ENCODE assay signal across 8 cellular contexts in genomic region chr5:172293054-172293744, GRCh38. TPM values are rescaled to one million over a fixed set of nuclear protein-coding genes. Genes with fewer than 3 reads are reported as not detected.
DNase-seq lines count a peak whose midpoint lies in the region; ATAC-seq, FAIRE-seq and TF ChIP-seq lines count a peak whose summit lies in the region.

No MANE protein-coding gene starts in this region.

- DNase-seq in GM03348 (ENCODE audit: low spot score): peak; percentile 83
- peak; percentile 61 for DNase-seq in H54 (ENCODE audit: insufficient read length, low spot score)
- peak; percentile 76 for DNase-seq in MM.1S
- DNase-seq in SJSA1 (ENCODE audit: low read depth in 1 of 2, low spot score in 2 of 2): peak; percentile 69 to 84
- peak in 3 of 4 experiments; percentile 6 to 31 (median 10) for DNase-seq in activated naive CD4-positive, alpha-beta T cell (lab: John Stamatoyannopoulos, UW)
- peak; percentile 84 for DNase-seq in globus pallidus (ENCODE audit: low spot score)
- DNase-seq in prostate gland (ENCODE audit: low spot score): peak; percentile 51

- no peak overlapping the region for H2AFZ ChIP-seq in MM.1S (ENCODE audit: low read length)

- intact Hi-C loops in prostate gland (cut with DNase I): loop anchor here (5.0 to 10.0 kb wide), 2 partner anchors 186 to 378 kb away; no protein-coding TSS in a partner anchor

- no peaks in the 10 kb centered on the region for H3K9me3 ChIP-seq in MM.1S (replicated peaks; ENCODE audit: insufficient read depth, low read length)
- no peaks in the 10 kb centered on the region for H3K9me3 ChIP-seq in SJSA1 (replicated peaks)
- H3K9me3 ChIP-seq in prostate gland: no peaks in the 10 kb centered on the region

- H4K20me1 ChIP-seq in MM.1S (ENCODE audit: insufficient read depth, low read length): no peaks in the 10 kb centered on the region

- 45% methylated on average over 5 of the region's 5 CpGs for WGBS in prostate gland

- H3K4me3 ChIP-seq in MM.1S (ENCODE audit: low read length) (no peak overlapping the region), SJSA1 (no peak overlapping the region), prostate gland (no peak overlapping the region)

- TF ChIP-seq CTCF in MM.1S (IDR thresholded peaks at IDR 0.05; ENCODE audit: low read length) (peak; percentile 89), prostate gland (IDR thresholded peaks at IDR 0.05) (peak; percentile 43 to 79 (median 72))

- FAIRE-seq in H54 (lab: Jason Lieb, UNC): peak; percentile 82

- H3K4me2 ChIP-seq in MM.1S (ENCODE audit: low read depth, low read length): no peak overlapping the region

- H3F3A ChIP-seq in MM.1S (ENCODE audit: insufficient read depth, low read length): no peaks in the 10 kb centered on the region

- ATAC-seq in GM21786 (IDR thresholded peaks at IDR 0.05; ENCODE audit: unreplicated experiment): no peak

- H3K4me1 ChIP-seq in MM.1S (ENCODE audit: low read length): no peaks in the 10 kb centered on the region
- peaks cover 11% of the 10 kb centered on the region for H3K4me1 ChIP-seq in SJSA1 (replicated peaks)
- no peaks in the 10 kb centered on the region for H3K4me1 ChIP-seq in prostate gland (replicated peaks)

- H3K36me3 ChIP-seq in MM.1S (replicated peaks; ENCODE audit: insufficient read depth, low read length) (no peaks in the 10 kb centered on the region), SJSA1 (no peaks in the 10 kb centered on the region), prostate gland (no peaks in the 10 kb centered on the region)

- H3K9me2 ChIP-seq in MM.1S (replicated peaks; ENCODE audit: insufficient read depth, low read length): no peaks in the 10 kb centered on the region

- no peak overlapping the region for H3K27ac ChIP-seq in MM.1S (ENCODE audit: low read length)
- no peak overlapping the region for H3K27ac ChIP-seq in SJSA1
- H3K27ac ChIP-seq in prostate gland: no peak overlapping the region

- no peaks in the 10 kb centered on the region for H3K79me2 ChIP-seq in MM.1S (ENCODE audit: low read length)

- H3K27me3 ChIP-seq in MM.1S (replicated peaks; ENCODE audit: insufficient read depth, low read length) (no peaks in the 10 kb centered on the region), SJSA1 (replicated peaks) (no peaks in the 10 kb centered on the region), prostate gland (replicated peaks; ENCODE audit: insufficient read depth) (no peaks in the 10 kb centered on the region)

- no peak for TF ChIP-seq POLR2A in H54 (IDR thresholded peaks at IDR 0.05; ENCODE audit: low read depth, low read length)
- no peak for TF ChIP-seq POLR2A in prostate gland (IDR thresholded peaks at IDR 0.05)

- no peak overlapping the region for H3K9ac ChIP-seq in MM.1S (ENCODE audit: low read length)

RNA-seq across cellular contexts. Expression of gene UBTD2, which starts 9.6 kb away (rescaled TPM):
- total RNA-seq in SJSA1 (2014; rRNA removed; shearing (Covaris generic)): 44.0 and 63.4 TPM in 2 replicates
- 10 to 100 TPM; 14.3 to 28.2 TPM for total RNA-seq in prostate gland

Comparison
In these comparisons a context has a peak if more than half of its experiments do, and no peak if none do; other contexts are left out.
1. DNase-seq: peak in every context shown above with its lines; median percentile 84 in globus pallidus; 83 in GM03348; 76 in SJSA1; 76 in MM.1S; 61 in H54; 51 in prostate gland; 10 in activated naive CD4-positive, alpha-beta T cell.